Comparison of ENCODE assay signal across 1 cellular context in the genomic region with DNA sequence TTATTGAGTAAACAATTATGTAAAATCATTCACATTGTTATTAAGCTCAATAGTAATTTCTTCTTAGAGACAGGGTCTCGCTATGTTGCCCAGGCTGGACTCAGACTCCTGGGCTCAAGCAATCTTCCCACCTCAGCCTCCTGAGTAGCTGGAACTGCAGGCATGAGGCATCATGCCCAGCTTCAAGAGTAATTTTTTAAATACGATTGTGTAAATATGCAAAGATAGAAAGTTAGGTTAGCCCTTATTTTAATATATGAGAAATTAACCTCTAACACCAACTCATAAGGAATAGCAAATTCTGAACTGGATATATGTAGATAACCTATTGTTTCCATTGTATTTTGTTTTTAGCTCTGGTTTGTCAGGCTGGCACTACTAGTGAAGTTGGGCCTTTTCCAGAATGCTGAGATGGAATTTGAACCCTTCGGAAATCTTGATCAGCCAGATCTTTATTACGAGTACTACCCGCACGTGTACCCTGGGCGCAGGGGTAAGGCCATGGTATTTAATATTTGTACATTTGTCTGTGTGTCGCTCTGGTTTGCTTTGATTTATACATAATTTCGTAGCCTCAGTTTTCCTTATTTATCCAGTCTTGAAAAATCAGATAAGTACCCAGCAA.
TF ChIP-seq lines count a peak whose summit lies in the region.

No MANE protein-coding gene starts in this region.

TF ChIP-seq in GM23338, 12 proteins besides CTCF, POLR2A, EP300 and RAD21:
- TF ChIP-seq ETS1 (IDR thresholded peaks at IDR 0.05) (no peak), CREB1 (CRISPR knock-in tag; IDR thresholded peaks at IDR 0.05; ENCODE audit: low read depth) (no peak), EZH2phosphoT487 (IDR thresholded peaks at IDR 0.05; ENCODE audit: unreplicated experiment) (no peak), EZH2 (IDR thresholded peaks at IDR 0.05; ENCODE audit: low read depth, unreplicated experiment) (no peak), STAT1 (IDR thresholded peaks at IDR 0.05; ENCODE audit: unreplicated experiment) (no peak), ZNF114 (CRISPR knock-in tag; IDR thresholded peaks at IDR 0.05) (no peak), REST (IDR thresholded peaks at IDR 0.05; ENCODE audit: unreplicated experiment) (no peak)
